Comparison of ENCODE assay signal across 15 cellular contexts in the genomic region with DNA sequence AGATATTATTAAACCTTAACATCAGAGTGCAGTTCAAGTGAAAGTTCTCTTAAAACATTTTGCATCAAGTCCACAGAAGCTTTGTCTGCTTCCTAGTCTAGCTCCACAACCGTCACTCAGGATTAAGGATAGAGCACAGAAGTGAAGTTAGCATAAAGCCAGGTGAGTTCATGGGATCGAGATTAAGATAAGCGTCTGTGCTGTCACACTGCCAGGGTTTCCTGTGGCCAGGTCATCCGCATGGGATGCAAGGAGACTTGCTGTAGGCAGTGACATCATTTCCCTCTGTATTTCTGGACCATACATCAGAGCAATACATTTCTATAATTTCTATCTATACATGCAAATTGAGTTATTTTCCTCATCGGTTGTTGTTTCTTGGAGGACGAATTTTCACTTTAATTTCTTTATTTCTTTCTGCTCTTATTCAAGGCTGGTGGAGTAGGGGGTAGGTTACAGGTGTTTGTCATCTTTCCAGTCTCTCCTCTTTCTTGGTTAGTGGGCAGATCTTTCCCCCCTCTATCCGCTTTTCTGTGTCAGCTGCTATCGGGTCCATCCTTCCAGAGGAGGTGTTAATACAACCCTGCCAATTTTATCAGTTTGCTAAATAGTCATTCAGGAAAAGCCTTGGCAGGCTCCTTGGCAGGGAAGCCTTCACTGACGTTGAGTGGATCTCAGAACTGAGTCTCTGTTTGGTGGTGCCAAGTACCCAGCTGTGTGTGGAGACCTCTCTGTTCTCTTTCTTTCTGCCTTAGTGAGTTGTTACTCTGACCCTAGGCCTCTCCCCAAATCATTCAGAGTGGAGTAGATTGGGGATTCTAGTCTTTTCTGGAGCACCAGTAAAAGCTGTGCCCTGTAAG.
DNase-seq lines count a peak whose midpoint lies in the region; ATAC-seq and TF ChIP-seq lines count a peak whose summit lies in the region.
"Had no signal": no experiment of that assay in that cellular context is flagged by ENCODE, and none has a peak within 500 bp of the region (broad histone marks: within the 10 kb centered on the region; RNA-seq: fewer than 3 reads in every experiment).

No MANE protein-coding gene starts in this region.

- no peak overlapping the region for H3K4me3 Mint-ChIP-seq in immature natural killer cell
- H3K4me3 Mint-ChIP-seq: CD8-positive, alpha-beta memory T cell; H9 had no signal

- no peak for ATAC-seq in GM18909 (IDR thresholded peaks at IDR 0.05; ENCODE audit: poor library complexity, unreplicated experiment)
- ATAC-seq: HepG2 had no signal

- no peaks in the 10 kb centered on the region for H3K27me3 ChIP-seq in WERI-Rb-1 (ENCODE audit: insufficient read depth, low read depth, severe bottlenecking)
- H3K27me3 ChIP-seq: BLaER1 had no signal

- H3K9me3 ChIP-seq in WERI-Rb-1 (ENCODE audit: severe bottlenecking): no peaks in the 10 kb centered on the region
- H3K9me3 ChIP-seq: BLaER1, Caco-2 had no signal

- no peaks in the 10 kb centered on the region for H3K4me1 Mint-ChIP-seq in immature natural killer cell
- H3K4me1 Mint-ChIP-seq: CD8-positive, alpha-beta memory T cell had no signal

- peak; percentile 21 for DNase-seq in Daoy (ENCODE audit: low read depth)
- DNase-seq in NCI-H446 (lab: John Stamatoyannopoulos, UW): peak; percentile 14 to 56
- peak; percentile 77 for DNase-seq in WERI-Rb-1
- DNase-seq in retinal pigment epithelial cell (ENCODE audit: low read depth): peak; percentile 75
- DNase-seq in NCI-H2171 (lab: John Stamatoyannopoulos, UW): no peak
- no peak for DNase-seq in immature natural killer cell
- DNase-seq: 8988T; AML-193; Caco-2; CD8-positive, alpha-beta memory T cell; GOT3; H9 had no signal

- H3K27me3 Mint-ChIP-seq in immature natural killer cell (ENCODE audit: low read depth in 3 of 3): peaks cover 0 to 3% (median 2%) of the 10 kb centered on the region in 3 donors

- TF ChIP-seq CTCF in WERI-Rb-1 (IDR thresholded peaks at IDR 0.05; ENCODE audit: low read depth, low read length): no peak
- TF ChIP-seq CTCF in retinal pigment epithelial cell (conservative IDR thresholded peaks at IDR 0.05; ENCODE audit: low read depth, low read length): no peak

- no peaks in the 10 kb centered on the region for H3K36me3 ChIP-seq in WERI-Rb-1
- H3K36me3 ChIP-seq: BLaER1 had no signal

- H3K36me3 Mint-ChIP-seq in immature natural killer cell: no peaks in the 10 kb centered on the region
- H3K36me3 Mint-ChIP-seq: CD8-positive, alpha-beta memory T cell had no signal

- H3K4me3 ChIP-seq in WERI-Rb-1 (ENCODE audit: low read depth, low read length) (no peak overlapping the region), retinal pigment epithelial cell (ENCODE audit: low read length) (no peak overlapping the region)
- H3K4me3 ChIP-seq: BLaER1 had no signal

- peaks cover 0 to 2% (median 0%) of the 10 kb centered on the region in 6 donors for H3K9me3 Mint-ChIP-seq in immature natural killer cell
- H3K9me3 Mint-ChIP-seq: H9 had no signal

- H3K27ac Mint-ChIP-seq in immature natural killer cell: no peak overlapping the region
- H3K27ac Mint-ChIP-seq: CD8-positive, alpha-beta memory T cell had no signal

- H3K27ac ChIP-seq in WERI-Rb-1: no peak overlapping the region
- H3K27ac ChIP-seq: BLaER1 had no signal

Comparison
In these comparisons a context has a peak if more than half of its experiments do, and no peak if none do; other contexts are left out.
1. DNase-seq: peak in Daoy (single experiment), NCI-H446 (2 of 2), WERI-Rb-1 (single experiment) and retinal pigment epithelial cell (single experiment); none in NCI-H2171 (single experiment) and immature natural killer cell (0 of 3).